8 cellular contexts compared by ENCODE assay signal in the genomic region with DNA sequence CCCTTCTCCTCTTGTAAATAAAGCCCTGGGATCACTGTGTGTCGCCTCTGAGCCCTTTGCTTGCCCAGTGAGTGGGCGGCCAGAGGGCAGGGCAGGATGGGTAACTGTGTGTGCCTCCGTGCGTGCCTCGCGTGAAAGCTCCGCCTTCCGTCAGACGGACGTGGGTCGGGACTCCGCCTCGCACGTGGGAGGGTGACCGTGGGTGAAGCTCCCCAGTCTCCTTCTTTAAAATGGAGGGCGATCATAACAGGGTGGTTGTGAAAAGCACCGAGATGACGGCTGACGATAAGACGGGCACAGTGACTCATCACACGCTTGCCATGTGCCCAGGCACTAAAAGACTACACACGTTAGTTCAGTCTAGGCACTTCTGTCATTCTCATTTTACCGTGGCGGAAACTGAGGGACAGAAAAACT. TPM values are rescaled to one million over a fixed set of nuclear protein-coding genes. Genes with fewer than 3 reads are reported as not detected.
DNase-seq lines count a peak whose midpoint lies in the region; TF ChIP-seq lines count a peak whose summit lies in the region.

No MANE protein-coding gene starts in this region.

- no peak for TF ChIP-seq CTCF in coronary artery (IDR thresholded peaks at IDR 0.05)

- H3K4me3 ChIP-seq in HUES6 (ENCODE audit: low read depth, low read length), result peak overlapping the region; percentile 74
- H3K4me3 ChIP-seq in coronary artery, result peak overlapping the region; percentile 49

- H3K27ac ChIP-seq in HUES6 (ENCODE audit: low read depth, low read length) (peak overlapping the region; percentile 77), coronary artery (peak overlapping the region; percentile 38 to 73)

- peak; percentile 14 for DNase-seq in COR-L47 (lab: John Stamatoyannopoulos, UW)
- peak; percentile 91 for DNase-seq in activated CD4-positive, alpha-beta T cell treated with anti-CD3 and anti-CD28 coated beads for 1 hour
- DNase-seq in coronary artery (ENCODE audit: low spot score), result peak; percentile 76
- DNase-seq in mucosa of gallbladder (ENCODE audit: low spot score), result peak; percentile 64
- peak; percentile 83 for DNase-seq in stimulated activated CD8-positive, alpha-beta memory T cell treated with anti-CD3 and anti-CD28 coated beads, Interleukin-7, amount 100 ng/mL, for 24 hours (ENCODE audit: low read depth)
- no peak for DNase-seq in 8988T
- no peak for DNase-seq in NCI-H1105 treated with DMSO at 0.1 percent for 48 hours (lab: John Stamatoyannopoulos, UW)

- H3K4me1 ChIP-seq in HUES6 (ENCODE audit: control insufficient read depth, insufficient read depth, low read length), result peaks cover 32% of the 10 kb centered on the region

- peak overlapping the region; percentile 83 for H3K9ac ChIP-seq in HUES6 (ENCODE audit: low read length)

- H3K9me3 ChIP-seq in HUES6 (ENCODE audit: control insufficient read depth, insufficient read depth, low read depth, low read length), result no peaks in the 10 kb centered on the region

- no peaks in the 10 kb centered on the region for H3K27me3 ChIP-seq in HUES6 (ENCODE audit: control insufficient read depth, insufficient read depth, low read length)

- H3K36me3 ChIP-seq in HUES6 (ENCODE audit: control insufficient read depth, insufficient read depth, low read length), result peaks cover 21% of the 10 kb centered on the region

RNA-seq across cellular contexts. Expression of a gene that starts 9.2 kb away (rescaled TPM):
- 141 TPM for total RNA-seq in mucosa of gallbladder

RNA-seq across cellular contexts. Expression of a gene that starts 9.4 kb away (rescaled TPM):
- 31.8 TPM for total RNA-seq in mucosa of gallbladder

RNA-seq across cellular contexts. Expression of a gene that starts 10.1 kb away (rescaled TPM):
- 66.4 TPM for total RNA-seq in mucosa of gallbladder

RNA-seq across cellular contexts. Expression of a gene that starts 17.5 kb away (rescaled TPM):
- total RNA-seq in mucosa of gallbladder, result 265 TPM

RNA-seq across cellular contexts. Expression of a gene that starts 17.7 kb away (rescaled TPM):
- total RNA-seq in mucosa of gallbladder, result not detected

Comparison
In these comparisons a context has a peak if more than half of its experiments do, and no peak if none do; other contexts are left out.
1. DNase-seq: peak in COR-L47 (single experiment), activated CD4-positive, alpha-beta T cell treated with anti-CD3 and anti-CD28 coated beads for 1 hour (single experiment), coronary artery (single experiment), mucosa of gallbladder (single experiment) and stimulated activated CD8-positive, alpha-beta memory T cell treated with anti-CD3 and anti-CD28 coated beads, Interleukin-7, amount 100 ng/mL, for 24 hours (single experiment); none in 8988T (single experiment) and NCI-H1105 treated with DMSO at 0.1 percent for 48 hours (single experiment).